Comparison of ENCODE assay signal across 8 cellular contexts in the genomic region with DNA sequence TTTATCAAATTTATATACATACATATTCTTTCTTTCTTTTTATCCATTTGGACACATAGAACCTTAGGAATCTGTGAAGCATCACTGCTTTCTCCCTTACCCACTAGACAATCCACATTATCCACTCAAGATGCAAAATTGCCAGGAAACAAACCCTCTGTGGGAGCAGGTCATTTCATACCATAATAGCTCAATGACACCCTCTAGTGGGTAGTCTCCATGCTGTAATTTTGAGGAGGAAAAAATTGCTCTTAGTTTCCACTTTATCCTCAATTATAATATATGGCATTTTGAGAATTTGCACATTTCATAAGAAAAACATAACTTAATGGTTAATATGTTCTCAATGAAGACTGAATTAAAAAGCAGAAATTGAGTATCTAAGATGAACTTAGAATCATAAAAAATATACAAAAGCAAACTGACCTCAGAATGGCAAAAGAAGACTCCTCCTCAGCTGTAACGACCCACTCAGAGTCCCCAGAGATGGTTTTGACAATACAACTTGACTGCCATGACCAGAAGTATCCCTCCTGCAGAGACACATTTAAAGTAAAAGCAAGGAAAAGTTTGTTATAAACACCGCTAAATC.
DNase-seq lines count a peak whose midpoint lies in the region; ATAC-seq, FAIRE-seq and TF ChIP-seq lines count a peak whose summit lies in the region.

No MANE protein-coding gene starts in this region.

- POLR2A ChIA-PET in SK-N-SH (lab: Yijun Ruan, JAX) = no interaction called here

- no peaks in the 10 kb centered on the region for H3K9me3 ChIP-seq in SK-N-SH
- no peaks in the 10 kb centered on the region for H3K9me3 ChIP-seq in gastroesophageal sphincter

- intact Hi-C loops in CD14-positive monocyte (cut with micrococcal nuclease) = no loop called here

- H3K27ac ChIP-seq in SK-N-SH (ENCODE audit: low read depth in 2 of 2, low read length in 1 of 2) (no peak overlapping the region), gastroesophageal sphincter (no peak overlapping the region)

- H3K79me2 ChIP-seq in SK-N-SH (ENCODE audit: insufficient read depth) = no peaks in the 10 kb centered on the region

- no peaks in the 10 kb centered on the region for H3K9me2 ChIP-seq in SK-N-SH

- H3K36me3 ChIP-seq in SK-N-SH (replicated peaks in 1 of 2; ENCODE audit: control insufficient read depth in 1 of 2, insufficient read depth in 2 of 2, low read length in 1 of 2) (no peaks in the 10 kb centered on the region), gastroesophageal sphincter (no peaks in the 10 kb centered on the region)

- ATAC-seq in GM18520 (IDR thresholded peaks at IDR 0.05; ENCODE audit: unreplicated experiment) (peak; percentile 30), gastroesophageal sphincter (no peak), HG02970 (IDR thresholded peaks at IDR 0.05; ENCODE audit: low FRiP score, unreplicated experiment) (no peak), HG03045 (IDR thresholded peaks at IDR 0.05; ENCODE audit: unreplicated experiment) (no peak)

- H3K4me3 Mint-ChIP-seq in CD14-positive monocyte = no peak overlapping the region

- TF ChIP-seq RAD21 in SK-N-SH (IDR thresholded peaks at IDR 0.05; ENCODE audit: low read length) = peak; percentile 95

- H3K27ac Mint-ChIP-seq in CD14-positive monocyte = no peak overlapping the region

- H3K36me3 Mint-ChIP-seq in CD14-positive monocyte = no peaks in the 10 kb centered on the region

- FAIRE-seq in HTR-8/SVneo (lab: Jason Lieb, UNC) = no peak

- no peak overlapping the region for H3K4me2 ChIP-seq in SK-N-SH

- H2AFZ ChIP-seq in SK-N-SH (ENCODE audit: low read depth) = no peak overlapping the region

- H3K27me3 ChIP-seq in SK-N-SH (ENCODE audit: insufficient read depth) (no peaks in the 10 kb centered on the region), gastroesophageal sphincter (no peaks in the 10 kb centered on the region)

- no peak for TF ChIP-seq EP300 in SK-N-SH (IDR thresholded peaks at IDR 0.05; ENCODE audit: borderline replicate concordance in 1 of 2, low read depth in 1 of 2, low read length in 1 of 2)
- no peak for TF ChIP-seq EP300 in gastroesophageal sphincter (IDR thresholded peaks at IDR 0.05)

- WGBS in SK-N-SH (ENCODE audit: low lambda C conversion rate) = 73% methylated on average over 2 of the region's 2 CpGs
- 69 to 100% methylated on average over 1 to 2 of the region's 2 CpGs for WGBS in gastroesophageal sphincter (ENCODE audit: low coverage in 1 of 2), 2 donors

- H3K27me3 Mint-ChIP-seq in CD14-positive monocyte (ENCODE audit: low read depth in 3 of 3) = peaks cover 0 to 2% (median 0%) of the 10 kb centered on the region in 3 donors

- H3K4me1 ChIP-seq in SK-N-SH (ENCODE audit: control insufficient read depth in 1 of 2, insufficient read depth in 2 of 2, low read depth in 1 of 2, low read length in 1 of 2) (no peaks in the 10 kb centered on the region), gastroesophageal sphincter (no peaks in the 10 kb centered on the region)

- H3K4me3 ChIP-seq in SK-N-SH (ENCODE audit: low read depth in 2 of 2, low read length in 1 of 2) (peak overlapping the region in 1 of 2 experiments; percentile 20; a peak in 1 of 4 replicates), gastroesophageal sphincter (no peak overlapping the region)

- H4K20me1 ChIP-seq in SK-N-SH (ENCODE audit: insufficient read depth) = no peaks in the 10 kb centered on the region

- no peak overlapping the region for H3K9ac ChIP-seq in SK-N-SH

- peak; percentile 50 for TF ChIP-seq CTCF in CD14-positive monocyte (IDR thresholded peaks at IDR 0.05)
- TF ChIP-seq CTCF in SK-N-SH (IDR thresholded peaks at IDR 0.05) = peak; percentile 85
- peak; percentile 30 to 64 (median 34) for TF ChIP-seq CTCF in gastroesophageal sphincter (IDR thresholded peaks at IDR 0.05)

- H3K9me3 Mint-ChIP-seq in CD14-positive monocyte = no peaks in the 10 kb centered on the region

- DNase-seq in CD14-positive monocyte (ENCODE audit: low spot score) = no peak
- DNase-seq in HTR-8/SVneo (ENCODE audit: insufficient read length, low spot score) = peak; percentile 31
- peak; percentile 58 for DNase-seq in SK-N-SH
- DNase-seq in superior temporal gyrus (ENCODE audit: extremely low spot score) = peak; percentile 89

- CTCF ChIA-PET in SK-N-SH (lab: Yijun Ruan, JAX) = interaction anchor here (0.6 to 2.8 kb wide), 15 partner anchors 9 to 1410 kb away, joined by 3 to 19 read pairs (median 3); no protein-coding TSS in a partner anchor

- H3K4me1 Mint-ChIP-seq in CD14-positive monocyte = no peaks in the 10 kb centered on the region

- no peak for TF ChIP-seq POLR2A in gastroesophageal sphincter (IDR thresholded peaks at IDR 0.05)

- no peaks in the 10 kb centered on the region for H3F3A ChIP-seq in SK-N-SH (replicated peaks; ENCODE audit: insufficient read depth)

TF ChIP-seq in SK-N-SH, 30 proteins besides CTCF, POLR2A, EP300 and RAD21:
- TF ChIP-seq GATA2 (CRISPR knock-in tag; IDR thresholded peaks at IDR 0.05) (0 out of 2 replicates have a peak, but pooled peaks have one; percentile 19), SMC3 (IDR thresholded peaks at IDR 0.05; ENCODE audit: low read depth, low read length) (peak; percentile 60), MEF2A (IDR thresholded peaks at IDR 0.05; ENCODE audit: borderline replicate concordance, low read depth) (no peak), RCOR1 (IDR thresholded peaks at IDR 0.05; ENCODE audit: low read length) (peak; percentile 19; the same call in 1 of the 2 replicates), FOXM1 (IDR thresholded peaks at IDR 0.05; ENCODE audit: low read depth) (no peak)
- TF ChIP-seq, protein P1, sequence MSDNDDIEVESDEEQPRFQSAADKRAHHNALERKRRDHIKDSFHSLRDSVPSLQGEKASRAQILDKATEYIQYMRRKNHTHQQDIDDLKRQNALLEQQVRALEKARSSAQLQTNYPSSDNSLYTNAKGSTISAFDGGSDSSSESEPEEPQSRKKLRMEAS (IDR thresholded peaks at IDR 0.05; ENCODE audit: low read depth) = no peak

Comparison
In these comparisons a context has a peak if more than half of its experiments do, and no peak if none do; other contexts are left out.
1. CTCF ChIP-seq: peak in every context shown above with its lines; median percentile 85 in SK-N-SH; 50 in CD14-positive monocyte; 34 in gastroesophageal sphincter.